Comparison of ENCODE assay signal across 1 cellular context in the genomic region with DNA sequence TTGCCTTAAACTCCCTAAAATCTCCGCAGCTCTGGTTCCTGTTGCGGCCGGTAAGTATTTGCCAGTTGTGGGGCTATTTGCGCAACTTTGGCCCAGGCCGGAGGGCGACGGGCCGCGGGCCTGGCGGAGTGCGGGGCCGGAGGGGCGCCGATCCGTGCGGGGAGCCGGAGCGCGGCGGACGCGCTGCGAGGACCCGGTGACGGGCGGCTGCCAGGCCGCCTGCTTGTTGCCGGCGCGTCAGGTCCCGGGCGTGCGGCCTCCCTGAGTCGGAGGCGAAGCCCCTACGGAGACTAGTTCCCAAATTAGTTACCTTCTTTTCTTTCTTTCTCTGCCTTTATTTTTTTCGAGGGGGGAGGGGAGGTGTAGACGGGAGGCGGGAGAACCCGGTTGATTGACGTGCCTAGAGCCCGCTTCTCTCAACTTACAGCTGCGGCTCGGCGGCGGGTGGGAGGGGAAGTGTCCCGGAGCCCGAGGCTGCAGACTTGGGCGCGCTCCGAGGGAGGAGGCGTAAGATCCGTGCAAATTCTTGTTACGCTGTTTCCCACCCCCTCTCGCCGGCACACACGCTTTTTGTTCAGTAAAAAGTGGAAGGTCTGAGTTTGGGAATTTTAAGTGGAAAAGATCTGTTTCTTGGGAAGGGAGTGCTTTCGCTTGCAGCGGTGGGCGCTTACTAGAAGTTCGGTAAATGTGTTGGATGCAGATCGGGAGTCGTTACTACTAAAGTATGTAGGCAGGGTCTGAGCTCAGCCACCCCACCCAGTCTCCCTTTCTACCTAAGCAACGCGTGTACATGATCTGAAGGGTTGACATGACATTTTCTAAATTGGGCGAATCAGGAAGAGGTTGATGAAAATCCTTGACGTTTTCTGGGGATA.
A peak's percentile ranks its signal among the peaks of the same experiment; 100 is the strongest.
TF ChIP-seq lines count a peak whose summit lies in the region.

No MANE protein-coding gene starts in this region.

TF ChIP-seq in H1, 55 proteins besides CTCF, POLR2A, EP300 and RAD21:
- TF ChIP-seq SRF (IDR thresholded peaks at IDR 0.05; ENCODE audit: low read depth, low read length) (no peak), RXRA (IDR thresholded peaks at IDR 0.05; ENCODE audit: insufficient read depth, low read depth, low read length) (no peak), RBBP5 (IDR thresholded peaks at IDR 0.05; ENCODE audit: borderline replicate concordance, low read depth, low read length) (peak; percentile 87; the same call in 1 of the 2 replicates), CHD2 (IDR thresholded peaks at IDR 0.05; ENCODE audit: low read length) (peak; percentile 8; the same call in 1 of the 2 replicates), ZNF274 (IDR thresholded peaks at IDR 0.05; ENCODE audit: borderline replicate concordance, extremely low read depth, low read length) (no peak), PHF8 (conservative IDR thresholded peaks at IDR 0.05; ENCODE audit: low read depth, low read length) (peak; percentile 90), TAF1 (IDR thresholded peaks at IDR 0.05; ENCODE audit: low read depth, low read length) (no peak; the same call in 1 of the 2 replicates), TAF7 (optimal IDR thresholded peaks at IDR 0.05; ENCODE audit: borderline replicate concordance, low read depth, low read length) (peak; percentile 39), TBP (IDR thresholded peaks at IDR 0.05; ENCODE audit: low read depth, low read length) (peak; percentile 55; the same call in 1 of the 2 replicates), KDM4A (IDR thresholded peaks at IDR 0.05; ENCODE audit: low read depth, low read length, severe bottlenecking) (peak; percentile 50), SP1 (IDR thresholded peaks at IDR 0.05; ENCODE audit: low read depth, low read length) (0 out of 2 replicates have a peak, but pooled peaks have one; percentile 22), SAP30 (IDR thresholded peaks at IDR 0.05; ENCODE audit: insufficient read depth, insufficient replicate concordance, low read length) (peak; percentile 82), SIN3A (conservative IDR thresholded peaks at IDR 0.05 in 1 of 2, IDR thresholded peaks at IDR 0.05 in 1 of 2; ENCODE audit: low read depth in 1 of 2, low read length in 2 of 2) (peak; percentile 19 to 50; a peak in 2 of 4 replicates), E2F6 (IDR thresholded peaks at IDR 0.05) (no peak), NANOG (IDR thresholded peaks at IDR 0.05; ENCODE audit: insufficient read depth, low read depth, low read length, poor library complexity, severe bottlenecking) (no peak), POLR2AphosphoS5 (IDR thresholded peaks at IDR 0.05; ENCODE audit: low read depth, low read length) (peak; percentile 49; the same call in 1 of the 2 replicates)
- TF ChIP-seq, protein P1, sequence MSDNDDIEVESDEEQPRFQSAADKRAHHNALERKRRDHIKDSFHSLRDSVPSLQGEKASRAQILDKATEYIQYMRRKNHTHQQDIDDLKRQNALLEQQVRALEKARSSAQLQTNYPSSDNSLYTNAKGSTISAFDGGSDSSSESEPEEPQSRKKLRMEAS (IDR thresholded peaks at IDR 0.05) = no peak; the same call in 1 of the 2 replicates
- TF ChIP-seq, protein P2, sequence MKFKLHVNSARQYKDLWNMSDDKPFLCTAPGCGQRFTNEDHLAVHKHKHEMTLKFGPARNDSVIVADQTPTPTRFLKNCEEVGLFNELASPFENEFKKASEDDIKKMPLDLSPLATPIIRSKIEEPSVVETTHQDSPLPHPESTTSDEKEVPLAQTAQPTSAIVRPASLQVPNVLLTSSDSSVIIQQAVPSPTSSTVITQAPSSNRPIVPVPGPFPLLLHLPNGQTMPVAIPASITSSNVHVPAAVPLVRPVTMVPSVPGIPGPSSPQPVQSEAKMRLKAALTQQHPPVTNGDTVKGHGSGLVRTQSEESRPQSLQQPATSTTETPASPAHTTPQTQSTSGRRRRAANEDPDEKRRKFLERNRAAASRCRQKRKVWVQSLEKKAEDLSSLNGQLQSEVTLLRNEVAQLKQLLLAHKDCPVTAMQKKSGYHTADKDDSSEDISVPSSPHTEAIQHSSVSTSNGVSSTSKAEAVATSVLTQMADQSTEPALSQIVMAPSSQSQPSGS (IDR thresholded peaks at IDR 0.05; ENCODE audit: low read length) = no peak
